Comparison of ENCODE assay signal across 17 cellular contexts in genomic region chr2:174157048-174157447, GRCh38.
"Had no signal": no experiment of that assay in that cellular context is flagged by ENCODE, and none has a peak within 500 bp of the region (broad histone marks: within the 10 kb centered on the region; RNA-seq: fewer than 3 reads in every experiment).

No MANE protein-coding gene starts in this region.

- H3K4me2 ChIP-seq: neural progenitor cell had no signal

- H3K9ac ChIP-seq: neural progenitor cell had no signal

- DNase-seq: cortex of kidney; dorsolateral prefrontal cortex; effector CD8-positive, alpha-beta T cell; heart left ventricle; islet precursor cell; nucleus accumbens; ovary; right cardiac atrium; small intestine; stimulated activated CD4-positive, alpha-beta T cell treated with anti-CD3 and anti-CD28 coated beads, Interleukin-12 subunit alpha, Interleukin-12 subunit beta, amount 100 ng/mL, for 4 hours; stimulated activated naive CD4-positive, alpha-beta T cell; stomach; substantia nigra; trophoblast cell had no signal

- H3K27me3 ChIP-seq: dorsolateral prefrontal cortex, heart left ventricle, neural progenitor cell, ovary, stomach had no signal

- H3K4me1 ChIP-seq: neural progenitor cell had no signal

- H3K27me3 Mint-ChIP-seq: natural killer cell treated with Interleukin-12 subunit alpha and Interleukin-12 subunit beta and Interleukin-15 and Interleukin-18, amount 100 ng/mL, for 72 hours had no signal

- H3K27ac Mint-ChIP-seq: natural killer cell treated with Interleukin-12 subunit alpha and Interleukin-12 subunit beta and Interleukin-15 and Interleukin-18, amount 100 ng/mL, for 72 hours; neural progenitor cell had no signal

- H3K9me3 Mint-ChIP-seq: natural killer cell treated with Interleukin-12 subunit alpha and Interleukin-12 subunit beta and Interleukin-15 and Interleukin-18, amount 100 ng/mL, for 72 hours; neural progenitor cell had no signal

- H3K4me3 Mint-ChIP-seq: natural killer cell treated with Interleukin-12 subunit alpha and Interleukin-12 subunit beta and Interleukin-15 and Interleukin-18, amount 100 ng/mL, for 72 hours; neural progenitor cell had no signal

- H3K36me3 Mint-ChIP-seq: natural killer cell treated with Interleukin-12 subunit alpha and Interleukin-12 subunit beta and Interleukin-15 and Interleukin-18, amount 100 ng/mL, for 72 hours had no signal

- H3K9me3 ChIP-seq: heart left ventricle, ovary, stomach had no signal

- H3K4me3 ChIP-seq: dorsolateral prefrontal cortex, heart left ventricle, neural progenitor cell, ovary, stomach had no signal

- H2AFZ ChIP-seq: neural progenitor cell had no signal

- ATAC-seq: heart left ventricle; left lobe of liver; natural killer cell treated with Interleukin-12 subunit alpha and Interleukin-12 subunit beta and Interleukin-15 and Interleukin-18, amount 100 ng/mL, for 72 hours; right cardiac atrium had no signal

- H3K27ac ChIP-seq: dorsolateral prefrontal cortex, heart left ventricle, neural progenitor cell, ovary, stomach had no signal

- H3K36me3 ChIP-seq: heart left ventricle, ovary, stomach had no signal
